9 cellular contexts compared by ENCODE assay signal in the genomic region with DNA sequence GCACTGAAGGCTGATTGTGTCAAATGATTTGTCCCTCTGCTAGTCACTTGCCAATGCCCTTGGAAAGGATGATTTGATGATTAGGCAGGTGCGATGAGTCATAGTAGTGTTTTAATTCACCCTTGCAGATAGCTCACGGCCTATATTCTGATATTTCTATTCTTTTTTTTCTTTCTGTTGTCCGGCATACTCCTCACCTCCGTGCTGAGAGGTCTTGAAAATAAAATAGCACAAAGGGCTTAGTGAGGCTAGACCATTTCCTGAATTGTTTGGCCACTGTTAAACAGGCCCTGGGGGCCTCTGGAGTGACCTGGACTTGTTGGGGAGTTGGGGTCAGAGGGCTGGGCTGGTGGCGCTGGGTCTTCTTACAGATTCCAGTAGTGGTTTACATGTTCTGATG.
DNase-seq lines count a peak whose midpoint lies in the region; ATAC-seq and TF ChIP-seq lines count a peak whose summit lies in the region.
"Had no signal": no experiment of that assay in that cellular context is flagged by ENCODE, and none has a peak within 500 bp of the region (broad histone marks: within the 10 kb centered on the region; RNA-seq: fewer than 3 reads in every experiment).

No MANE protein-coding gene starts in this region.

- peak overlapping the region; percentile 94 for H3K27ac Mint-ChIP-seq in CD8-positive, alpha-beta T cell
- peak overlapping the region; percentile 96 for H3K27ac Mint-ChIP-seq in T-helper 17 cell

- peak overlapping the region; percentile 25 for H3K27ac ChIP-seq in CD8-positive, alpha-beta T cell (ENCODE audit: low read depth, low read length)
- peak overlapping the region; percentile 99 for H3K27ac ChIP-seq in prostate gland

- no peaks in the 10 kb centered on the region for H3K9me3 ChIP-seq in CD8-positive, alpha-beta T cell (ENCODE audit: low read length)
- no peaks in the 10 kb centered on the region for H3K9me3 ChIP-seq in T-helper 17 cell (ENCODE audit: control insufficient read depth, low read length, poor library complexity, severe bottlenecking)
- H3K9me3 ChIP-seq in prostate gland: no peaks in the 10 kb centered on the region

- H3K4me1 ChIP-seq in CD8-positive, alpha-beta T cell (ENCODE audit: insufficient read depth, low read length): peaks cover 60% of the 10 kb centered on the region
- peaks cover 50% of the 10 kb centered on the region for H3K4me1 ChIP-seq in prostate gland (replicated peaks)

- POLR2A ChIA-PET in CD8-positive, alpha-beta T cell (lab: Charles Lee): interaction anchor here (0.7 to 3.7 kb wide), 9 partner anchors 8 to 102 kb away, joined by 3 to 41 read pairs (median 7); no protein-coding TSS in a partner anchor

- no peak overlapping the region for H3K4me3 ChIP-seq in CD8-positive, alpha-beta T cell (ENCODE audit: low read depth, low read length)
- no peak overlapping the region for H3K4me3 ChIP-seq in fibroblast of mammary gland (ENCODE audit: control insufficient read depth, low read depth, low read length)
- no peak overlapping the region for H3K4me3 ChIP-seq in prostate gland
- H3K4me3 ChIP-seq: GM23338 had no signal

- no peak for TF ChIP-seq POLR2A in prostate gland (IDR thresholded peaks at IDR 0.05)

- no peaks in the 10 kb centered on the region for H3K36me3 Mint-ChIP-seq in CD8-positive, alpha-beta T cell
- H3K36me3 Mint-ChIP-seq in T-helper 17 cell (ENCODE audit: low read depth): peaks cover 2% of the 10 kb centered on the region

- DNase-seq in CD8-positive, alpha-beta T cell: no peak
- no peak for DNase-seq in T-helper 17 cell
- DNase-seq in fibroblast of mammary gland (ENCODE audit: low read depth): peak; percentile 47
- DNase-seq in prostate gland (ENCODE audit: low spot score): no peak
- DNase-seq in SIG-M5 (lab: John Stamatoyannopoulos, UW): no peak
- no peak for DNase-seq in LoVo (ENCODE audit: low spot score)
- no peak for DNase-seq in DMS 273 treated with DMSO at 0.1 percent for 48 hours (lab: John Stamatoyannopoulos, UW)

- WGBS in prostate gland: 62% methylated on average over 5 of the region's 5 CpGs

- intact Hi-C loops in CD8-positive, alpha-beta T cell (cut with DNase I, micrococcal nuclease): loop anchor here (5.0 to 10.0 kb wide), 3 partner anchors 55 to 243 kb away; a partner anchor contains a TSS
- intact Hi-C loops in prostate gland (cut with DNase I): no loop called here

- CTCF ChIA-PET in CD8-positive, alpha-beta T cell (lab: Charles Lee): interaction anchor here (0.6 to 6.7 kb wide), 17 partner anchors 10 to 123 kb away, joined by 3 to 40 read pairs (median 5); a partner anchor contains a TSS

- no peaks in the 10 kb centered on the region for H3K27me3 Mint-ChIP-seq in CD8-positive, alpha-beta T cell (ENCODE audit: low read depth)
- no peaks in the 10 kb centered on the region for H3K27me3 Mint-ChIP-seq in T-helper 17 cell

- no peaks in the 10 kb centered on the region for H3K36me3 ChIP-seq in CD8-positive, alpha-beta T cell (ENCODE audit: insufficient read depth, low read length)
- H3K36me3 ChIP-seq in prostate gland: peaks cover 7% of the 10 kb centered on the region in 2 donors

- ATAC-seq in CD8-positive, alpha-beta T cell: peak; percentile 3
- ATAC-seq in T-helper 17 cell (no peak), HG03342 (IDR thresholded peaks at IDR 0.05; ENCODE audit: unreplicated experiment) (no peak)

- H3K4me3 Mint-ChIP-seq in CD8-positive, alpha-beta T cell: peak overlapping the region; percentile 68
- peak overlapping the region; percentile 89 for H3K4me3 Mint-ChIP-seq in T-helper 17 cell
- H3K4me3 Mint-ChIP-seq: GM23338 had no signal

- TF ChIP-seq CTCF in CD8-positive, alpha-beta T cell (IDR thresholded peaks at IDR 0.05): no peak
- TF ChIP-seq CTCF in fibroblast of mammary gland (conservative IDR thresholded peaks at IDR 0.05; ENCODE audit: control insufficient read depth, insufficient read depth, low read depth, low read length) (no peak), prostate gland (IDR thresholded peaks at IDR 0.05) (no peak)

- H3K27me3 ChIP-seq in CD8-positive, alpha-beta T cell (ENCODE audit: insufficient read depth, low read length): no peaks in the 10 kb centered on the region
- no peaks in the 10 kb centered on the region for H3K27me3 ChIP-seq in prostate gland (replicated peaks; ENCODE audit: insufficient read depth)

- H3K9me3 Mint-ChIP-seq in CD8-positive, alpha-beta T cell: no peaks in the 10 kb centered on the region
- H3K9me3 Mint-ChIP-seq: GM23338 had no signal

- H3K4me1 Mint-ChIP-seq in CD8-positive, alpha-beta T cell (ENCODE audit: low read depth): peaks cover 84% of the 10 kb centered on the region
- H3K4me1 Mint-ChIP-seq in T-helper 17 cell: peaks cover 52% of the 10 kb centered on the region
